Comparison of ENCODE assay signal across 29 cellular contexts in genomic region chr3:197532388-197532787, GRCh38.
"Had no signal": no experiment of that assay in that cellular context is flagged by ENCODE, and none has a peak within 500 bp of the region (broad histone marks: within the 10 kb centered on the region; RNA-seq: fewer than 3 reads in every experiment).

No MANE protein-coding gene starts in this region.

- H3K27ac Mint-ChIP-seq: activated B cell treated with CpG ODN at 0.5 μM for 24 hours; activated CD8-positive, alpha-beta T cell treated with anti-CD3 and anti-CD28 coated beads for 36 hours; activated naive CD8-positive, alpha-beta T cell; activated T-helper 17 cell treated with anti-CD3 and anti-CD28 coated beads, Interleukin-2, amount 50 U/mL, for 72 hours; dendritic cell treated with granulocyte-macrophage colony-stimulating factor and Interleukin-4, amounts not matched to agents 40 ng/mL and 50 ng/mL, for 4 days; endodermal cell; T-helper 17 cell; T-helper 2 cell treated with Interferon-gamma antibody and Interleukin-4, amounts not matched to agents 5 μg/mL and 100 μg/mL, for 36 hours had no signal

- ATAC-seq: activated CD4-positive, CD25-positive, alpha-beta regulatory T cell treated with anti-CD3 and anti-CD28 coated beads, Interleukin-2, amount 50 U/mL, for 24 hours; activated CD8-positive, alpha-beta T cell treated with anti-CD3 and anti-CD28 coated beads for 36 hours; activated T-cell treated with anti-CD3 and anti-CD28 coated beads, Interleukin-2, amount 50 U/mL, for 4 hours; activated T-helper 17 cell treated with anti-CD3 and anti-CD28 coated beads, Interleukin-2, amount 50 U/mL, for 72 hours; T-helper 17 cell had no signal

- H3K27me3 Mint-ChIP-seq: activated B cell treated with CpG ODN at 0.5 μM for 24 hours; activated CD8-positive, alpha-beta T cell treated with anti-CD3 and anti-CD28 coated beads for 36 hours; activated naive CD8-positive, alpha-beta T cell; activated T-helper 17 cell treated with anti-CD3 and anti-CD28 coated beads, Interleukin-2, amount 50 U/mL, for 72 hours; dendritic cell treated with granulocyte-macrophage colony-stimulating factor and Interleukin-4, amounts not matched to agents 40 ng/mL and 50 ng/mL, for 4 days; T-helper 17 cell had no signal

- DNase-seq: activated B cell treated with CpG ODN at 0.5 μM for 24 hours; activated CD4-positive, alpha-beta T cell treated with anti-CD3 and anti-CD28 coated beads for 48 hours; activated CD4-positive, alpha-beta T cell treated with anti-CD3 and anti-CD28 coated beads, Interleukin-2, amount 50 U/mL, for 1 hour; activated CD4-positive, alpha-beta T cell treated with anti-CD3 and anti-CD28 coated beads, Interleukin-2, amount 50 U/mL, for 48 hours; activated CD8-positive, alpha-beta memory T cell treated with anti-CD3 and anti-CD28 coated beads for 24 hours; activated CD8-positive, alpha-beta T cell treated with anti-CD3 and anti-CD28 coated beads for 36 hours; activated effector memory CD4-positive, alpha-beta T cell treated with Interleukin-2 at 50 U/mL for 16 hours; activated gamma-delta T cell treated with Interleukin-2 at 50 U/mL for 16 hours; activated naive CD4-positive, alpha-beta T cell treated with anti-CD3 and anti-CD28 coated beads, Interleukin-2, amount 50 U/mL, for 16 hours; activated naive CD4-positive, alpha-beta T cell treated with Interleukin-2 at 50 U/mL for 16 hours; activated T-cell treated with anti-CD3 and anti-CD28 coated beads, Interleukin-2, amount 50 U/mL, for 4 hours; amniotic stem cell; anterior cingulate cortex; caudate nucleus; dorsolateral prefrontal cortex; effector memory CD4-positive, alpha-beta T cell; endodermal cell; foreskin fibroblast; glutamatergic neuron; T-helper 1 cell; T-helper 17 cell; T1000; WERI-Rb-1 had no signal

- H3K9me3 Mint-ChIP-seq: activated B cell treated with CpG ODN at 0.5 μM for 24 hours; activated CD8-positive, alpha-beta T cell treated with anti-CD3 and anti-CD28 coated beads for 36 hours; activated T-cell treated with anti-CD3 and anti-CD28 coated beads, Interleukin-2, amount 50 U/mL, for 4 hours; activated T-helper 17 cell treated with anti-CD3 and anti-CD28 coated beads, Interleukin-2, amount 50 U/mL, for 72 hours; dendritic cell treated with granulocyte-macrophage colony-stimulating factor and Interleukin-4, amounts not matched to agents 40 ng/mL and 50 ng/mL, for 4 days; endodermal cell; T-helper 2 cell treated with Interferon-gamma antibody and Interleukin-4, amounts not matched to agents 5 μg/mL and 100 μg/mL, for 36 hours had no signal

- H3K27ac ChIP-seq: coronary artery, WERI-Rb-1 had no signal

- H3K4me3 Mint-ChIP-seq: activated B cell treated with CpG ODN at 0.5 μM for 24 hours; activated CD8-positive, alpha-beta T cell treated with anti-CD3 and anti-CD28 coated beads for 36 hours; activated naive CD8-positive, alpha-beta T cell; activated T-cell treated with anti-CD3 and anti-CD28 coated beads, Interleukin-2, amount 50 U/mL, for 4 hours; activated T-helper 17 cell treated with anti-CD3 and anti-CD28 coated beads, Interleukin-2, amount 50 U/mL, for 72 hours; dendritic cell treated with granulocyte-macrophage colony-stimulating factor and Interleukin-4, amounts not matched to agents 40 ng/mL and 50 ng/mL, for 4 days; endodermal cell; T-helper 17 cell; T-helper 2 cell treated with Interferon-gamma antibody and Interleukin-4, amounts not matched to agents 5 μg/mL and 100 μg/mL, for 36 hours had no signal

- H3K4me3 ChIP-seq: coronary artery, dorsolateral prefrontal cortex had no signal

- H3K36me3 ChIP-seq: WERI-Rb-1 had no signal

- H3K27me3 ChIP-seq: dorsolateral prefrontal cortex had no signal

- H3K4me1 Mint-ChIP-seq: activated B cell treated with CpG ODN at 0.5 μM for 24 hours; activated T-helper 17 cell treated with anti-CD3 and anti-CD28 coated beads, Interleukin-2, amount 50 U/mL, for 72 hours had no signal
